In genomic region chr11:11798586-11799438, GRCh38 we compare ENCODE assay signal across 1 cellular context.
TF ChIP-seq lines count a peak whose summit lies in the region.

No MANE protein-coding gene starts in this region.

TF ChIP-seq in HepG2, 621 proteins besides CTCF, POLR2A, EP300 and RAD21 (continued from another document):
- no peak for TF ChIP-seq GLMP (CRISPR knock-in tag; IDR thresholded peaks at IDR 0.05; ENCODE audit: borderline replicate concordance)
- peak; percentile 80 for TF ChIP-seq STAG1 (CRISPR knock-in tag; IDR thresholded peaks at IDR 0.05)
- peak; percentile 73 for TF ChIP-seq XRCC5 (optimal IDR thresholded peaks at IDR 0.05; ENCODE audit: low read length)
- TF ChIP-seq, protein P1, sequence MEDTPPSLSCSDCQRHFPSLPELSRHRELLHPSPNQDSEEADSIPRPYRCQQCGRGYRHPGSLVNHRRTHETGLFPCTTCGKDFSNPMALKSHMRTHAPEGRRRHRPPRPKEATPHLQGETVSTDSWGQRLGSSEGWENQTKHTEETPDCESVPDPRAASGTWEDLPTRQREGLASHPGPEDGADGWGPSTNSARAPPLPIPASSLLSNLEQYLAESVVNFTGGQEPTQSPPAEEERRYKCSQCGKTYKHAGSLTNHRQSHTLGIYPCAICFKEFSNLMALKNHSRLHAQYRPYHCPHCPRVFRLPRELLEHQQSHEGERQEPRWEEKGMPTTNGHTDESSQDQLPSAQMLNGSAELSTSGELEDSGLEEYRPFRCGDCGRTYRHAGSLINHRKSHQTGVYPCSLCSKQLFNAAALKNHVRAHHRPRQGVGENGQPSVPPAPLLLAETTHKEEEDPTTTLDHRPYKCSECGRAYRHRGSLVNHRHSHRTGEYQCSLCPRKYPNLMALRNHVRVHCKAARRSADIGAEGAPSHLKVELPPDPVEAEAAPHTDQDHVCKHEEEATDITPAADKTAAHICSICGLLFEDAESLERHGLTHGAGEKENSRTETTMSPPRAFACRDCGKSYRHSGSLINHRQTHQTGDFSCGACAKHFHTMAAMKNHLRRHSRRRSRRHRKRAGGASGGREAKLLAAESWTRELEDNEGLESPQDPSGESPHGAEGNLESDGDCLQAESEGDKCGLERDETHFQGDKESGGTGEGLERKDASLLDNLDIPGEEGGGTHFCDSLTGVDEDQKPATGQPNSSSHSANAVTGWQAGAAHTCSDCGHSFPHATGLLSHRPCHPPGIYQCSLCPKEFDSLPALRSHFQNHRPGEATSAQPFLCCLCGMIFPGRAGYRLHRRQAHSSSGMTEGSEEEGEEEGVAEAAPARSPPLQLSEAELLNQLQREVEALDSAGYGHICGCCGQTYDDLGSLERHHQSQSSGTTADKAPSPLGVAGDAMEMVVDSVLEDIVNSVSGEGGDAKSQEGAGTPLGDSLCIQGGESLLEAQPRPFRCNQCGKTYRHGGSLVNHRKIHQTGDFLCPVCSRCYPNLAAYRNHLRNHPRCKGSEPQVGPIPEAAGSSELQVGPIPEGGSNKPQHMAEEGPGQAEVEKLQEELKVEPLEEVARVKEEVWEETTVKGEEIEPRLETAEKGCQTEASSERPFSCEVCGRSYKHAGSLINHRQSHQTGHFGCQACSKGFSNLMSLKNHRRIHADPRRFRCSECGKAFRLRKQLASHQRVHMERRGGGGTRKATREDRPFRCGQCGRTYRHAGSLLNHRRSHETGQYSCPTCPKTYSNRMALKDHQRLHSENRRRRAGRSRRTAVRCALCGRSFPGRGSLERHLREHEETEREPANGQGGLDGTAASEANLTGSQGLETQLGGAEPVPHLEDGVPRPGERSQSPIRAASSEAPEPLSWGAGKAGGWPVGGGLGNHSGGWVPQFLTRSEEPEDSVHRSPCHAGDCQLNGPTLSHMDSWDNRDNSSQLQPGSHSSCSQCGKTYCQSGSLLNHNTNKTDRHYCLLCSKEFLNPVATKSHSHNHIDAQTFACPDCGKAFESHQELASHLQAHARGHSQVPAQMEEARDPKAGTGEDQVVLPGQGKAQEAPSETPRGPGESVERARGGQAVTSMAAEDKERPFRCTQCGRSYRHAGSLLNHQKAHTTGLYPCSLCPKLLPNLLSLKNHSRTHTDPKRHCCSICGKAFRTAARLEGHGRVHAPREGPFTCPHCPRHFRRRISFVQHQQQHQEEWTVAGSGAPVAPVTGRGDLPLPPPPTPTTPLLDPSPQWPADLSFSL (CRISPR knock-in tag; IDR thresholded peaks at IDR 0.05): no peak
- 0 out of 2 replicates have a peak, but pooled peaks have one; percentile 21 for TF ChIP-seq KDM2A (CRISPR knock-in tag; IDR thresholded peaks at IDR 0.05; ENCODE audit: borderline replicate concordance, low read depth)
- TF ChIP-seq NR3C1 (CRISPR knock-in tag; IDR thresholded peaks at IDR 0.05): no peak
- TF ChIP-seq RXRA (CRISPR knock-in tag; IDR thresholded peaks at IDR 0.05): no peak
- no peak for TF ChIP-seq POGZ (CRISPR knock-in tag; IDR thresholded peaks at IDR 0.05)
- no peak for TF ChIP-seq TFDP1 (CRISPR knock-in tag; IDR thresholded peaks at IDR 0.05; ENCODE audit: borderline replicate concordance)
- TF ChIP-seq ZBTB38 (CRISPR knock-in tag; IDR thresholded peaks at IDR 0.05): no peak
- TF ChIP-seq SAP130 (CRISPR knock-in tag; IDR thresholded peaks at IDR 0.05; ENCODE audit: low read depth): no peak
- TF ChIP-seq HNF4A (CRISPR knock-in tag; IDR thresholded peaks at IDR 0.05): peak; percentile 51; the same call in 1 of the 2 replicates
- TF ChIP-seq JDP2 (CRISPR knock-in tag; IDR thresholded peaks at IDR 0.05; ENCODE audit: borderline replicate concordance): no peak
- TF ChIP-seq FOXA3 (CRISPR knock-in tag; IDR thresholded peaks at IDR 0.05): peak; percentile 9; the same call in 1 of the 2 replicates
- no peak for TF ChIP-seq RFXAP (CRISPR knock-in tag; IDR thresholded peaks at IDR 0.05; ENCODE audit: borderline replicate concordance)
- peak; percentile 52; the same call in 1 of the 2 replicates for TF ChIP-seq MIXL1 (CRISPR knock-in tag; IDR thresholded peaks at IDR 0.05)
